8 cellular contexts compared by ENCODE assay signal in the genomic region with DNA sequence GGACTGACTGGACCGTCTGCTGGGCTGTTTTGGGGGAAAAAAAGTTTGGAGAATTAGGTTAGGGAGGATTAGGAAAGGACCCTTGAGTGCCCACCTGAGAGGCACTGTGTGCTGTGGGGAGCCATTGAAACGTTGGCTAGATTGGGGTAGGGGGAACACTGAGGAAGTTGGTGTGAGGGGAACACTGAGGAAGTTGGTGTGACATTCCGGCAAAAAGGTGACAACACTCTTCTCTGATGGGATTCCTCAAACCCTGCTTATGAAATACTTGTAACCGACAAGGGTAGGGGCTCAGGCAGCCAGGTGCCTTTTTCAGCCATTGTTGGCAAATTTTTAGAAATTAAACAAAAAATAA. TPM values are rescaled to one million over a fixed set of nuclear protein-coding genes. Genes with fewer than 3 reads are reported as not detected.
DNase-seq lines count a peak whose midpoint lies in the region; ATAC-seq, FAIRE-seq and TF ChIP-seq lines count a peak whose summit lies in the region.

No MANE protein-coding gene starts in this region.

- peak overlapping the region; percentile 96 for H2AFZ ChIP-seq in keratinocyte (ENCODE audit: control insufficient read depth, low read length)

- dilution Hi-C loops in keratinocyte (cut with MboI; ENCODE audit: extremely low pct_ligation_motif_present, low sequenced_read_pairs) = no loop called here

- H3K9me1 ChIP-seq in keratinocyte (ENCODE audit: control insufficient read depth, extremely low read depth, insufficient read depth, low read length) = no peaks in the 10 kb centered on the region

- ATAC-seq in GM21737 (IDR thresholded peaks at IDR 0.05; ENCODE audit: unreplicated experiment) (no peak), GM21717 (IDR thresholded peaks at IDR 0.05; ENCODE audit: unreplicated experiment) (no peak)

- H3K27ac ChIP-seq in keratinocyte (ENCODE audit: control insufficient read depth, insufficient read depth, low read length) = peak overlapping the region; percentile 81
- peak overlapping the region; percentile 86 for H3K27ac ChIP-seq in substantia nigra (ENCODE audit: low read depth, low read length, poor library complexity, severe bottlenecking)

- no peaks in the 10 kb centered on the region for H3K27me3 ChIP-seq in keratinocyte (ENCODE audit: control insufficient read depth, extremely low read depth, insufficient read depth, low read length)

- peak overlapping the region; percentile 87 for H3K27ac Mint-ChIP-seq in T-helper 1 cell treated with Interleukin-12 subunit alpha and Interleukin-12 subunit beta and Interleukin-4 antibody, amounts not matched to agents 30 μg/mL and 1 μg/mL, for 36 hours
- H3K27ac Mint-ChIP-seq in activated naive CD8-positive, alpha-beta T cell treated with anti-CD3 and anti-CD28 coated beads for 36 hours = peak overlapping the region; percentile 74

- no peak for TF ChIP-seq CTCF in keratinocyte (optimal IDR thresholded peaks at IDR 0.05 in 1 of 3, IDR thresholded peaks at IDR 0.05 in 1 of 3, conservative IDR thresholded peaks at IDR 0.05 in 1 of 3; ENCODE audit: extremely low read depth in 1 of 3, insufficient read depth in 2 of 3, low read length in 3 of 3)

- H4K20me1 ChIP-seq in keratinocyte (ENCODE audit: control insufficient read depth, extremely low read depth, insufficient read depth, low read length) = no peaks in the 10 kb centered on the region

- peaks cover 2% of the 10 kb centered on the region for H3K79me2 ChIP-seq in keratinocyte (ENCODE audit: control insufficient read depth, insufficient read depth, low read length)

- no peak for DNase-seq in T-helper 1 cell
- no peak for DNase-seq in activated naive CD8-positive, alpha-beta T cell treated with anti-CD3 and anti-CD28 coated beads for 36 hours
- DNase-seq in keratinocyte (ENCODE audit: low read depth, low spot score) = no peak
- no peak for DNase-seq in substantia nigra (lab: John Stamatoyannopoulos, UW)
- no peak for DNase-seq in NCI-H1048 (lab: John Stamatoyannopoulos, UW)

- peak overlapping the region; percentile 99 for H3K4me2 ChIP-seq in keratinocyte (ENCODE audit: control insufficient read depth, extremely low read depth, insufficient read depth, low read depth, low read length)

- H3K4me3 ChIP-seq in keratinocyte (ENCODE audit: control insufficient read depth in 2 of 3, extremely low read depth in 1 of 3, insufficient read depth in 2 of 3, low read depth in 1 of 3, low read length in 3 of 3) = peak overlapping the region; percentile 81 to 96 (median 93)

- H3K36me3 ChIP-seq in keratinocyte (ENCODE audit: control insufficient read depth in 2 of 2, extremely low read depth in 1 of 2, insufficient read depth in 2 of 2, low read length in 2 of 2) = no peaks in the 10 kb centered on the region

- H3K9ac ChIP-seq in keratinocyte (ENCODE audit: control insufficient read depth, extremely low read depth, insufficient read depth, low read length) = peak overlapping the region; percentile 94

- peak overlapping the region; percentile 86 for H3K4me3 Mint-ChIP-seq in T-helper 1 cell treated with Interleukin-12 subunit alpha and Interleukin-12 subunit beta and Interleukin-4 antibody, amounts not matched to agents 30 μg/mL and 1 μg/mL, for 36 hours
- H3K4me3 Mint-ChIP-seq in activated naive CD8-positive, alpha-beta T cell treated with anti-CD3 and anti-CD28 coated beads for 36 hours = peak overlapping the region; percentile 89

- H3K9me3 ChIP-seq in keratinocyte (ENCODE audit: control insufficient read depth, low read depth, low read length) = no peaks in the 10 kb centered on the region

- H3K9me3 Mint-ChIP-seq in T-helper 1 cell treated with Interleukin-12 subunit alpha and Interleukin-12 subunit beta and Interleukin-4 antibody, amounts not matched to agents 30 μg/mL and 1 μg/mL, for 36 hours = no peaks in the 10 kb centered on the region
- H3K9me3 Mint-ChIP-seq in activated naive CD8-positive, alpha-beta T cell treated with anti-CD3 and anti-CD28 coated beads for 36 hours = no peaks in the 10 kb centered on the region

- FAIRE-seq in keratinocyte (lab: Jason Lieb, UNC) = no peak

- peaks cover 18% of the 10 kb centered on the region for H3K4me1 Mint-ChIP-seq in T-helper 1 cell treated with Interleukin-12 subunit alpha and Interleukin-12 subunit beta and Interleukin-4 antibody, amounts not matched to agents 30 μg/mL and 1 μg/mL, for 36 hours (ENCODE audit: low read depth)
- H3K4me1 Mint-ChIP-seq in activated naive CD8-positive, alpha-beta T cell treated with anti-CD3 and anti-CD28 coated beads for 36 hours = peaks cover 13% of the 10 kb centered on the region

- H3K27me3 Mint-ChIP-seq in T-helper 1 cell treated with Interleukin-12 subunit alpha and Interleukin-12 subunit beta and Interleukin-4 antibody, amounts not matched to agents 30 μg/mL and 1 μg/mL, for 36 hours (ENCODE audit: low read depth) = peaks cover 17% of the 10 kb centered on the region
- H3K27me3 Mint-ChIP-seq in activated naive CD8-positive, alpha-beta T cell treated with anti-CD3 and anti-CD28 coated beads for 36 hours = peaks cover 5% of the 10 kb centered on the region

- H3K36me3 Mint-ChIP-seq in T-helper 1 cell treated with Interleukin-12 subunit alpha and Interleukin-12 subunit beta and Interleukin-4 antibody, amounts not matched to agents 30 μg/mL and 1 μg/mL, for 36 hours (ENCODE audit: low read depth) = peaks cover 1% of the 10 kb centered on the region
- H3K36me3 Mint-ChIP-seq in activated naive CD8-positive, alpha-beta T cell treated with anti-CD3 and anti-CD28 coated beads for 36 hours = no peaks in the 10 kb centered on the region

- peaks cover 11% of the 10 kb centered on the region for H3K4me1 ChIP-seq in keratinocyte (ENCODE audit: control insufficient read depth, extremely low read depth, insufficient read depth, low read length)

RNA-seq across cellular contexts. Expression of a gene that starts 1.0 kb away (rescaled TPM):
- total RNA-seq in activated naive CD8-positive, alpha-beta T cell treated with anti-CD3 and anti-CD28 coated beads for 36 hours = 10 to 100 TPM; 16.0 to 17.0 TPM
- 34.3 to 65.6 TPM (median 35.6 TPM) in 3 replicates for polyA plus RNA-seq in keratinocyte
- 15.8 TPM for polyA plus RNA-seq in keratinocyte (2011; ENCODE audit: low read depth)
- 51.0 and 53.1 TPM in 2 replicates for polyA plus RNA-seq in keratinocyte (2011; cell fraction: cytosol; rRNA removed)
- 17.1 and 26.2 TPM in 2 replicates for polyA plus RNA-seq in keratinocyte (2011; cell fraction: nucleus; rRNA removed)
- 43.3 and 61.3 TPM in 2 replicates for polyA plus RNA-seq in keratinocyte (2012; ENCODE audit: low replicate concordance)
- 18.4 to 53.5 TPM (median 48.4 TPM) in 3 replicates for polyA minus RNA-seq in keratinocyte
- 40.1 TPM for polyA minus RNA-seq in keratinocyte (2011; cell fraction: cytosol; rRNA and poly(A)+ RNA removed)
- 7.8 and 9.0 TPM in 2 replicates for polyA minus RNA-seq in keratinocyte (2011; cell fraction: nucleus; rRNA and poly(A)+ RNA removed)

RNA-seq across cellular contexts. Expression of a gene that starts 50.3 kb away (rescaled TPM):
- total RNA-seq in activated naive CD8-positive, alpha-beta T cell treated with anti-CD3 and anti-CD28 coated beads for 36 hours = 1 to 10 TPM; 1.2 to 1.3 TPM
- polyA plus RNA-seq in keratinocyte = 0.69 to 1.5 TPM (median 1.3 TPM) in 3 replicates
- 1.7 TPM for polyA plus RNA-seq in keratinocyte (2011; ENCODE audit: low read depth)
- 0.53 and 0.91 TPM in 2 replicates for polyA plus RNA-seq in keratinocyte (2011; cell fraction: cytosol; rRNA removed)
- polyA plus RNA-seq in keratinocyte (2011; cell fraction: nucleus; rRNA removed) = 3.2 and 4.5 TPM in 2 replicates
- 1.3 and 4.8 TPM in 2 replicates for polyA plus RNA-seq in keratinocyte (2012; ENCODE audit: low replicate concordance)
- polyA minus RNA-seq in keratinocyte = 0.59 to 2.9 TPM (median 2.5 TPM) in 3 replicates
- polyA minus RNA-seq in keratinocyte (2011; cell fraction: cytosol; rRNA and poly(A)+ RNA removed) = 1.5 TPM
- 2.0 and 5.0 TPM in 2 replicates for polyA minus RNA-seq in keratinocyte (2011; cell fraction: nucleus; rRNA and poly(A)+ RNA removed)
